22 cellular contexts compared by ENCODE assay signal in genomic region chr6:165599596-165600487, GRCh38.
"Had no signal": no experiment of that assay in that cellular context is flagged by ENCODE, and none has a peak within 500 bp of the region (broad histone marks: within the 10 kb centered on the region; RNA-seq: fewer than 3 reads in every experiment).

No MANE protein-coding gene starts in this region.

- ATAC-seq: activated CD8-positive, alpha-beta memory T cell treated with anti-CD3 and anti-CD28 coated beads, Interleukin-2, amount 10 ng/mL, durations not matched to agents 7 days and 5 days; SK-N-SH treated with all-trans-retinoic acid at 6 μM for 48 hours; stimulated activated effector memory CD8-positive, alpha-beta T cell treated with anti-CD3 and anti-CD28 coated beads, Interleukin-12 subunit alpha, Interleukin-12 subunit beta, amount 100 ng/mL, for 72 hours; T-cell had no signal

- H3K27me3 Mint-ChIP-seq: activated CD4-positive, alpha-beta memory T cell treated with anti-CD3 and anti-CD28 coated beads, Interleukin-2, amount 10 ng/mL, durations not matched to agents 7 days and 5 days; activated CD8-positive, alpha-beta memory T cell treated with anti-CD3 and anti-CD28 coated beads, Interleukin-2, amount 10 ng/mL, durations not matched to agents 7 days and 5 days had no signal

- H3K36me3 Mint-ChIP-seq: activated CD8-positive, alpha-beta memory T cell treated with anti-CD3 and anti-CD28 coated beads, Interleukin-2, amount 10 ng/mL, durations not matched to agents 7 days and 5 days; stimulated activated effector memory CD8-positive, alpha-beta T cell treated with anti-CD3 and anti-CD28 coated beads, Interleukin-12 subunit alpha, Interleukin-12 subunit beta, amount 100 ng/mL, for 72 hours; T-cell had no signal

- H3K4me3 Mint-ChIP-seq: activated CD4-positive, alpha-beta memory T cell treated with anti-CD3 and anti-CD28 coated beads, Interleukin-2, amount 10 ng/mL, durations not matched to agents 7 days and 5 days; activated CD8-positive, alpha-beta memory T cell treated with anti-CD3 and anti-CD28 coated beads, Interleukin-2, amount 10 ng/mL, durations not matched to agents 7 days and 5 days; activated naive CD4-positive, alpha-beta T cell treated with anti-CD3 and anti-CD28 coated beads for 36 hours; neural crest cell; stimulated activated effector memory CD8-positive, alpha-beta T cell treated with anti-CD3 and anti-CD28 coated beads, Interleukin-12 subunit alpha, Interleukin-12 subunit beta, amount 100 ng/mL, for 72 hours; T-cell had no signal

- H3K27ac Mint-ChIP-seq: activated CD4-positive, alpha-beta memory T cell treated with anti-CD3 and anti-CD28 coated beads, Interleukin-2, amount 10 ng/mL, durations not matched to agents 7 days and 5 days; activated CD8-positive, alpha-beta memory T cell treated with anti-CD3 and anti-CD28 coated beads, Interleukin-2, amount 10 ng/mL, durations not matched to agents 7 days and 5 days; activated naive CD4-positive, alpha-beta T cell treated with anti-CD3 and anti-CD28 coated beads for 36 hours; activated T-helper 2 cell treated with anti-CD3 and anti-CD28 coated beads, Interferon-gamma antibody, Interleukin-2, Interleukin-4, amounts not matched to agents 10 μg/mL and 5 μg/mL and 100 μg/mL, durations not matched to agents 14 hours and 24 hours and 36 hours; stimulated activated effector memory CD8-positive, alpha-beta T cell treated with anti-CD3 and anti-CD28 coated beads, Interleukin-12 subunit alpha, Interleukin-12 subunit beta, amount 100 ng/mL, for 72 hours; T-cell had no signal

- DNase-seq: activated CD4-positive, alpha-beta memory T cell treated with anti-CD3 and anti-CD28 coated beads, Interleukin-2, amount 10 ng/mL, durations not matched to agents 7 days and 5 days; activated CD4-positive, alpha-beta T cell treated with anti-CD3 and anti-CD28 coated beads for 48 hours; activated CD4-positive, CD25-positive, alpha-beta regulatory T cell; activated CD8-positive, alpha-beta memory T cell treated with anti-CD3 and anti-CD28 coated beads, Interleukin-2, amount 10 ng/mL, durations not matched to agents 7 days and 5 days; activated naive CD4-positive, alpha-beta T cell treated with anti-CD3 and anti-CD28 coated beads for 36 hours; activated T-cell treated with anti-CD3 and anti-CD28 coated beads, Interleukin-2, amount 50 U/mL, for 1 hour; aorta; brain microvascular endothelial cell; dermis blood vessel endothelial cell; effector memory CD4-positive, alpha-beta T cell; hippocampal formation; ovary; sigmoid colon; stimulated activated CD4-positive, alpha-beta T cell treated with anti-CD3 and anti-CD28 coated beads, Interleukin-4, amount 100 ng/mL, for 24 hours; stomach; T-cell; uterus had no signal

- H3K27ac ChIP-seq: brain microvascular endothelial cell, ovary, sigmoid colon, stomach, thoracic aorta, uterus had no signal

- H3K4me1 Mint-ChIP-seq: activated CD4-positive, alpha-beta memory T cell treated with anti-CD3 and anti-CD28 coated beads, Interleukin-2, amount 10 ng/mL, durations not matched to agents 7 days and 5 days; activated CD8-positive, alpha-beta memory T cell treated with anti-CD3 and anti-CD28 coated beads, Interleukin-2, amount 10 ng/mL, durations not matched to agents 7 days and 5 days; stimulated activated effector memory CD8-positive, alpha-beta T cell treated with anti-CD3 and anti-CD28 coated beads, Interleukin-12 subunit alpha, Interleukin-12 subunit beta, amount 100 ng/mL, for 72 hours; T-cell had no signal
